19 cellular contexts compared by ENCODE assay signal in genomic region chr16:56312556-56312955, GRCh38.
"Had no signal": no experiment of that assay in that cellular context is flagged by ENCODE, and none has a peak within 500 bp of the region (broad histone marks: within the 10 kb centered on the region; RNA-seq: fewer than 3 reads in every experiment).

No MANE protein-coding gene starts in this region.

- H3K27me3 ChIP-seq: colonic mucosa, esophagus muscularis mucosa, heart right ventricle, sigmoid colon, suprapubic skin, thyroid gland, vagina had no signal

- FAIRE-seq: endothelial cell of umbilical vein, islet of Langerhans had no signal

- ATAC-seq: heart right ventricle; natural killer cell; psoas muscle; stimulated activated memory B cell treated with anti-CD40 and anti-IgM and Interleukin-4, amounts not matched to agents 10 μg/mL and 1 μg/mL and 100 μg/mL, for 72 hours had no signal

- H3K27ac ChIP-seq: colonic mucosa, esophagus muscularis mucosa, heart right ventricle, psoas muscle, sigmoid colon, suprapubic skin, thyroid gland, vagina had no signal

- H3K4me1 ChIP-seq: colonic mucosa, esophagus muscularis mucosa, psoas muscle, suprapubic skin, vagina had no signal

- DNase-seq: colonic mucosa; effector memory CD4-positive, alpha-beta T cell; foreskin melanocyte; glutamatergic neuron; heart right ventricle; hippocampal formation; natural killer cell; psoas muscle; sigmoid colon; stimulated activated CD4-positive, alpha-beta T cell treated with anti-CD3 and anti-CD28 coated beads, Interleukin-4, amount 100 ng/mL, for 4 hours; thyroid gland; trophoblast cell had no signal

- H3K36me3 ChIP-seq: colonic mucosa, esophagus muscularis mucosa, heart right ventricle, sigmoid colon, suprapubic skin, thyroid gland, vagina had no signal

- H3K4me3 ChIP-seq: colonic mucosa, esophagus muscularis mucosa, heart right ventricle, lung, psoas muscle, sigmoid colon, suprapubic skin, thyroid gland, vagina had no signal

- H3K9me3 ChIP-seq: colonic mucosa, esophagus muscularis mucosa, heart right ventricle, psoas muscle, sigmoid colon, suprapubic skin, thyroid gland, vagina had no signal
